Comparison of ENCODE assay signal across 16 cellular contexts in the genomic region with DNA sequence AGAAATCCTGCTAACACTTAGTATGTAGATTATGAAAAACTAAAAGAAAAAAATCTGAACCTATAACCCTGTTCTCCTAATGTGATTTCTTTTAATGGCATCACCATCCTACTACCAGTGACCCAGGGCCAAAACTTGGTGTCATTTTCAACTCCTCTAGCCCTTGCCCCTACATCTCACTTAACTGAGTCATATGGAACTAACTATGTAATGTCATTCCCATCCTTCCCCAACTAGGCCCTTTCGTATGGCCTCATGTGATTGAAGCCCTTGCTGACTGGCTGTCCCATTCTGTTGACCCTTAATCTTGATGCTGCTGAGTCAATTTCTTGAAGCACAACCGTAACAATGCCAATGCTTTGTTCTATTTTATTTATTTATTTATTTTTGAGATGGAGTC. TPM values are rescaled to one million over a fixed set of nuclear protein-coding genes. Genes with fewer than 3 reads are reported as not detected.
DNase-seq lines count a peak whose midpoint lies in the region; ATAC-seq and TF ChIP-seq lines count a peak whose summit lies in the region.
"Had no signal": no experiment of that assay in that cellular context is flagged by ENCODE, and none has a peak within 500 bp of the region (broad histone marks: within the 10 kb centered on the region; RNA-seq: fewer than 3 reads in every experiment).

No MANE protein-coding gene starts in this region.

- peaks cover 0 to 4% of the 10 kb centered on the region in 2 donors for H3K4me1 ChIP-seq in ascending aorta
- peaks cover 5% of the 10 kb centered on the region for H3K4me1 ChIP-seq in mucosa of descending colon (ENCODE audit: low read depth)
- H3K4me1 ChIP-seq: prostate gland, SJCRH30 had no signal

- H3K4me3 Mint-ChIP-seq in activated CD8-positive, alpha-beta T cell treated with anti-CD3 and anti-CD28 coated beads for 36 hours: no peak overlapping the region
- H3K4me3 Mint-ChIP-seq in activated CD8-positive, alpha-beta T cell treated with anti-CD3 and anti-CD28 coated beads, Interleukin-2, amount 10 ng/mL, durations not matched to agents 7 days and 5 days: no peak overlapping the region
- H3K4me3 Mint-ChIP-seq: activated CD4-positive, alpha-beta T cell treated with anti-CD3 and anti-CD28 coated beads for 36 hours had no signal

- H3K27ac ChIP-seq in ascending aorta: peak overlapping the region; percentile 75 to 84
- H3K27ac ChIP-seq: 22Rv1, SJCRH30 had no signal

- H3K9me3 Mint-ChIP-seq in activated CD8-positive, alpha-beta T cell treated with anti-CD3 and anti-CD28 coated beads for 36 hours: no peaks in the 10 kb centered on the region
- no peaks in the 10 kb centered on the region for H3K9me3 Mint-ChIP-seq in activated CD8-positive, alpha-beta T cell treated with anti-CD3 and anti-CD28 coated beads, Interleukin-2, amount 10 ng/mL, durations not matched to agents 7 days and 5 days (ENCODE audit: insufficient read depth)

- H3K36me3 ChIP-seq in ascending aorta (peaks cover 1 to 11% of the 10 kb centered on the region in 2 donors), mucosa of descending colon (ENCODE audit: low read depth) (no peaks in the 10 kb centered on the region)
- H3K36me3 ChIP-seq: prostate gland had no signal

- CTCF ChIA-PET in activated CD8-positive, alpha-beta T cell treated with anti-CD3 and anti-CD28 coated beads for 36 hours (lab: Charles Lee): interaction anchor here (0.9 to 3.6 kb wide), 13 partner anchors 9 to 212 kb away, joined by 3 to 15 read pairs (median 6); a partner anchor contains a TSS
- CTCF ChIA-PET in activated CD8-positive, alpha-beta T cell treated with anti-CD3 and anti-CD28 coated beads, Interleukin-2, amount 10 ng/mL, durations not matched to agents 7 days and 5 days (lab: Charles Lee): interaction anchor here (0.6 to 2.7 kb wide), 16 partner anchors 8 to 550 kb away, joined by 3 to 50 read pairs (median 12); a partner anchor contains a TSS

- H3K4me3 ChIP-seq in ascending aorta (peak overlapping the region in 1 of 2 donors; percentile 57), mucosa of descending colon (no peak overlapping the region)
- H3K4me3 ChIP-seq: prostate gland, SJCRH30 had no signal

- POLR2A ChIA-PET in activated CD8-positive, alpha-beta T cell treated with anti-CD3 and anti-CD28 coated beads for 36 hours (lab: Charles Lee): interaction anchor here (0.8 to 1.8 kb wide), 3 partner anchors 9 to 213 kb away, joined by 3 to 6 read pairs (median 3); a partner anchor contains a TSS
- POLR2A ChIA-PET in activated CD8-positive, alpha-beta T cell treated with anti-CD3 and anti-CD28 coated beads, Interleukin-2, amount 10 ng/mL, durations not matched to agents 7 days and 5 days (lab: Charles Lee): no interaction called here

- H3K9me3 ChIP-seq in ascending aorta: no peaks in the 10 kb centered on the region
- H3K9me3 ChIP-seq in mucosa of descending colon: no peaks in the 10 kb centered on the region
- H3K9me3 ChIP-seq: prostate gland, SJCRH30 had no signal

- H3K27me3 ChIP-seq in ascending aorta: no peaks in the 10 kb centered on the region
- H3K27me3 ChIP-seq: SJCRH30 had no signal

- DNase-seq in activated CD8-positive, alpha-beta T cell treated with anti-CD3 and anti-CD28 coated beads for 36 hours: no peak
- DNase-seq in activated CD8-positive, alpha-beta T cell treated with anti-CD3 and anti-CD28 coated beads, Interleukin-2, amount 10 ng/mL, durations not matched to agents 7 days and 5 days: no peak
- DNase-seq in ascending aorta (ENCODE audit: low spot score in 2 of 2): no peak
- peak; percentile 26 for DNase-seq in iris pigment epithelial cell (ENCODE audit: low read depth)
- peak; percentile 4 for DNase-seq in superior temporal gyrus (ENCODE audit: extremely low spot score)
- DNase-seq in mucosa of descending colon: no peak
- DNase-seq: C1 segment of cervical spinal cord, hippocampal formation, NCI-H146, SJCRH30, T-helper 9 cell had no signal

- TF ChIP-seq CTCF in activated CD8-positive, alpha-beta T cell treated with anti-CD3 and anti-CD28 coated beads for 36 hours (IDR thresholded peaks at IDR 0.05): no peak
- TF ChIP-seq CTCF in ascending aorta (IDR thresholded peaks at IDR 0.05) (no peak), mucosa of descending colon (IDR thresholded peaks at IDR 0.05) (no peak)

- peaks cover 16% of the 10 kb centered on the region for H3K36me3 Mint-ChIP-seq in activated CD8-positive, alpha-beta T cell treated with anti-CD3 and anti-CD28 coated beads for 36 hours (ENCODE audit: low read depth)
- peaks cover 28% of the 10 kb centered on the region for H3K36me3 Mint-ChIP-seq in activated CD8-positive, alpha-beta T cell treated with anti-CD3 and anti-CD28 coated beads, Interleukin-2, amount 10 ng/mL, durations not matched to agents 7 days and 5 days (ENCODE audit: low read depth)

- peak overlapping the region; percentile 40 for H3K27ac Mint-ChIP-seq in activated CD8-positive, alpha-beta T cell treated with anti-CD3 and anti-CD28 coated beads for 36 hours
- H3K27ac Mint-ChIP-seq in activated CD8-positive, alpha-beta T cell treated with anti-CD3 and anti-CD28 coated beads, Interleukin-2, amount 10 ng/mL, durations not matched to agents 7 days and 5 days: no peak overlapping the region
- H3K27ac Mint-ChIP-seq: activated CD4-positive, alpha-beta T cell treated with anti-CD3 and anti-CD28 coated beads for 36 hours had no signal

- peaks cover 30% of the 10 kb centered on the region for H3K4me1 Mint-ChIP-seq in activated CD8-positive, alpha-beta T cell treated with anti-CD3 and anti-CD28 coated beads for 36 hours (ENCODE audit: low read depth)
- H3K4me1 Mint-ChIP-seq in activated CD8-positive, alpha-beta T cell treated with anti-CD3 and anti-CD28 coated beads, Interleukin-2, amount 10 ng/mL, durations not matched to agents 7 days and 5 days (ENCODE audit: low read depth): peaks cover 12% of the 10 kb centered on the region

- no peak for ATAC-seq in activated CD8-positive, alpha-beta T cell treated with anti-CD3 and anti-CD28 coated beads for 36 hours
- ATAC-seq in activated CD8-positive, alpha-beta T cell treated with anti-CD3 and anti-CD28 coated beads, Interleukin-2, amount 10 ng/mL, durations not matched to agents 7 days and 5 days: no peak
- ATAC-seq in mucosa of descending colon (no peak), GM18511 (IDR thresholded peaks at IDR 0.05; ENCODE audit: unreplicated experiment) (no peak), GM18498 (IDR thresholded peaks at IDR 0.05; ENCODE audit: unreplicated experiment) (no peak)
- ATAC-seq: activated CD4-positive, alpha-beta T cell treated with anti-CD3 and anti-CD28 coated beads for 36 hours had no signal

- no peaks in the 10 kb centered on the region for H3K27me3 Mint-ChIP-seq in activated CD8-positive, alpha-beta T cell treated with anti-CD3 and anti-CD28 coated beads for 36 hours
- no peaks in the 10 kb centered on the region for H3K27me3 Mint-ChIP-seq in activated CD8-positive, alpha-beta T cell treated with anti-CD3 and anti-CD28 coated beads, Interleukin-2, amount 10 ng/mL, durations not matched to agents 7 days and 5 days (ENCODE audit: low read depth)
- H3K27me3 Mint-ChIP-seq: activated CD4-positive, alpha-beta T cell treated with anti-CD3 and anti-CD28 coated beads for 36 hours had no signal

- intact Hi-C loops in activated CD8-positive, alpha-beta T cell treated with anti-CD3 and anti-CD28 coated beads for 36 hours (cut with micrococcal nuclease): loop anchor here (2.0 kb wide), 1 partner anchor 211 kb away; no protein-coding TSS in a partner anchor
- intact Hi-C loops in ascending aorta (cut with DNase I) (loop anchor here (2.0 to 10.0 kb wide), 4 partner anchors 77 to 458 kb away; a partner anchor contains a TSS), mucosa of descending colon (cut with DNase I, micrococcal nuclease) (loop anchor here (2.0 to 10.0 kb wide), 3 partner anchors 75 to 213 kb away; a partner anchor contains a TSS)

RNA-seq across cellular contexts. Expression of a gene that starts 7.6 kb away (rescaled TPM):
- 10 to 100 TPM; 15.5 to 17.6 TPM for total RNA-seq in activated CD8-positive, alpha-beta T cell treated with anti-CD3 and anti-CD28 coated beads for 36 hours
- total RNA-seq in activated CD8-positive, alpha-beta T cell treated with anti-CD3 and anti-CD28 coated beads, Interleukin-2, amount 10 ng/mL, durations not matched to agents 7 days and 5 days: 10 to 100 TPM; 14.9 to 18.6 TPM
- 13.5 TPM for total RNA-seq in ascending aorta
- total RNA-seq in mucosa of descending colon: 10 to 100 TPM; 18.9 to 27.6 (median 21.5) TPM

RNA-seq across cellular contexts. Expression of a gene that starts 7.7 kb away (rescaled TPM):
- 10 to 100 TPM; 18.4 to 18.8 TPM for total RNA-seq in activated CD8-positive, alpha-beta T cell treated with anti-CD3 and anti-CD28 coated beads for 36 hours
- 10 to 100 TPM; 12.7 to 13.6 TPM for total RNA-seq in activated CD8-positive, alpha-beta T cell treated with anti-CD3 and anti-CD28 coated beads, Interleukin-2, amount 10 ng/mL, durations not matched to agents 7 days and 5 days
- total RNA-seq in ascending aorta: 1.5 TPM
- 10 to 100 TPM in 1 of 3 donors, 1 to 10 TPM in 2; 7.2 to 11.2 (median 9.8) TPM for total RNA-seq in mucosa of descending colon

Comparison
In these comparisons a context has a peak if more than half of its experiments do, and no peak if none do; other contexts are left out.
1. DNase-seq: peak in iris pigment epithelial cell (single experiment) and superior temporal gyrus (single experiment); none in activated CD8-positive, alpha-beta T cell treated with anti-CD3 and anti-CD28 coated beads for 36 hours (single experiment), activated CD8-positive, alpha-beta T cell treated with anti-CD3 and anti-CD28 coated beads, Interleukin-2, amount 10 ng/mL, durations not matched to agents 7 days and 5 days (single experiment), ascending aorta (0 of 2) and mucosa of descending colon (0 of 3).